24 cellular contexts compared by ENCODE assay signal in the genomic region with DNA sequence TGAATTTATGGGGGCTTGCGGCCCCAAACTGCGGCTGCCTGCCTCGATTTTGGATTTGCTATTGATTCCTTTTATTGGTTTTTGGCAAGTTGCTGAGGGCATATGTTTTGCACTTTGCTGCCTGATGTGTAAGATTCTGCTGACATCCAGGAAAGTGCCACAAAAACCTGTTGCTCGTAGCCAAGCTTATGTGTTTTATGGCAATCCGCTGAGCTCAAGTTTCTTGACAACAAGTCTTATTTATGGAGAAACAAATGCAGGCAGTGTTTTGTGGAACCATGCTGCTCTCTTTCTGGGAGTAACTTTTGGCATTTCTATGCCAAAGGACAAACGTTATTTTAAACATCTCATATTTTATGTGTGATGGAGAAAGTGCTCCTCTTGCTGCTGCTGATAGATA.
"Had no signal": no experiment of that assay in that cellular context is flagged by ENCODE, and none has a peak within 500 bp of the region (broad histone marks: within the 10 kb centered on the region; RNA-seq: fewer than 3 reads in every experiment).

No MANE protein-coding gene starts in this region.

- FAIRE-seq: bronchial epithelial cell had no signal

- H3K27ac Mint-ChIP-seq: activated B cell treated with CpG ODN at 0.5 μM for 24 hours; activated CD8-positive, alpha-beta memory T cell treated with anti-CD3 and anti-CD28 coated beads, Interleukin-2, amount 10 ng/mL, durations not matched to agents 7 days and 5 days; activated CD8-positive, alpha-beta T cell treated with anti-CD3 and anti-CD28 coated beads for 36 hours; activated naive CD8-positive, alpha-beta T cell; activated T-helper 2 cell treated with anti-CD3 and anti-CD28 coated beads, Interferon-gamma antibody, Interleukin-2, Interleukin-4, amounts not matched to agents 10 μg/mL and 5 μg/mL and 100 μg/mL, durations not matched to agents 14 hours and 24 hours and 36 hours; dendritic cell treated with granulocyte-macrophage colony-stimulating factor and Interleukin-4, amounts not matched to agents 40 ng/mL and 50 ng/mL, for 4 days; natural killer cell; progenitor cell of endocrine pancreas; T-helper 2 cell treated with Interferon-gamma antibody and Interleukin-4, amounts not matched to agents 5 μg/mL and 100 μg/mL, for 36 hours had no signal

- H3K4me3 ChIP-seq: esophagus muscularis mucosa, left ventricle myocardium inferior, lung, ovary, suprapubic skin, tibial artery, upper lobe of right lung had no signal

- H3K9me3 Mint-ChIP-seq: activated B cell treated with CpG ODN at 0.5 μM for 24 hours; activated CD8-positive, alpha-beta T cell treated with anti-CD3 and anti-CD28 coated beads for 36 hours; activated T-helper 2 cell treated with anti-CD3 and anti-CD28 coated beads, Interferon-gamma antibody, Interleukin-2, Interleukin-4, amounts not matched to agents 10 μg/mL and 5 μg/mL and 100 μg/mL, durations not matched to agents 14 hours and 24 hours and 36 hours; central memory CD8-positive, alpha-beta T cell; dendritic cell treated with granulocyte-macrophage colony-stimulating factor and Interleukin-4, amounts not matched to agents 40 ng/mL and 50 ng/mL, for 4 days; T-helper 2 cell treated with Interferon-gamma antibody and Interleukin-4, amounts not matched to agents 5 μg/mL and 100 μg/mL, for 36 hours had no signal

- DNase-seq: activated B cell treated with CpG ODN at 0.5 μM for 24 hours; activated CD4-positive, alpha-beta T cell treated with anti-CD3 and anti-CD28 coated beads, Interleukin-2, amount 50 U/mL, for 1 hour; activated CD8-positive, alpha-beta memory T cell treated with anti-CD3 and anti-CD28 coated beads, Interleukin-2, amount 10 ng/mL, durations not matched to agents 7 days and 5 days; activated CD8-positive, alpha-beta T cell treated with anti-CD3 and anti-CD28 coated beads for 36 hours; activated naive CD4-positive, alpha-beta T cell treated with Interleukin-2 at 50 U/mL for 16 hours; activated T-cell treated with anti-CD3 and anti-CD28 coated beads, Interleukin-2, amount 50 U/mL, for 48 hours; anterior cingulate cortex; left ventricle myocardium inferior; natural killer cell; ovary; stimulated activated CD4-positive, alpha-beta T cell treated with anti-CD3 and anti-CD28 coated beads, Interleukin-15, amount 100 ng/mL, for 24 hours; stimulated activated naive CD4-positive, alpha-beta T cell; tibial artery; upper lobe of right lung had no signal

- H3K4me1 Mint-ChIP-seq: activated B cell treated with CpG ODN at 0.5 μM for 24 hours; activated CD8-positive, alpha-beta memory T cell treated with anti-CD3 and anti-CD28 coated beads, Interleukin-2, amount 10 ng/mL, durations not matched to agents 7 days and 5 days; central memory CD8-positive, alpha-beta T cell; natural killer cell had no signal

- H3K27me3 ChIP-seq: esophagus muscularis mucosa, ovary, suprapubic skin, tibial artery, upper lobe of right lung had no signal

- H3K36me3 ChIP-seq: esophagus muscularis mucosa, left ventricle myocardium inferior, ovary, suprapubic skin, tibial artery, upper lobe of right lung had no signal

- H3K36me3 Mint-ChIP-seq: activated CD8-positive, alpha-beta memory T cell treated with anti-CD3 and anti-CD28 coated beads, Interleukin-2, amount 10 ng/mL, durations not matched to agents 7 days and 5 days; activated naive CD8-positive, alpha-beta T cell; natural killer cell had no signal

- ATAC-seq: activated CD8-positive, alpha-beta memory T cell treated with anti-CD3 and anti-CD28 coated beads, Interleukin-2, amount 10 ng/mL, durations not matched to agents 7 days and 5 days; activated CD8-positive, alpha-beta T cell treated with anti-CD3 and anti-CD28 coated beads for 36 hours; natural killer cell; upper lobe of right lung had no signal

- H3K4me3 Mint-ChIP-seq: activated B cell treated with CpG ODN at 0.5 μM for 24 hours; activated CD8-positive, alpha-beta memory T cell treated with anti-CD3 and anti-CD28 coated beads, Interleukin-2, amount 10 ng/mL, durations not matched to agents 7 days and 5 days; activated CD8-positive, alpha-beta T cell treated with anti-CD3 and anti-CD28 coated beads for 36 hours; activated naive CD8-positive, alpha-beta T cell; central memory CD8-positive, alpha-beta T cell; dendritic cell treated with granulocyte-macrophage colony-stimulating factor and Interleukin-4, amounts not matched to agents 40 ng/mL and 50 ng/mL, for 4 days; natural killer cell; T-helper 2 cell treated with Interferon-gamma antibody and Interleukin-4, amounts not matched to agents 5 μg/mL and 100 μg/mL, for 36 hours had no signal

- H3K27me3 Mint-ChIP-seq: central memory CD8-positive, alpha-beta T cell; dendritic cell treated with granulocyte-macrophage colony-stimulating factor and Interleukin-4, amounts not matched to agents 40 ng/mL and 50 ng/mL, for 4 days; progenitor cell of endocrine pancreas had no signal

- H3K9me3 ChIP-seq: esophagus muscularis mucosa, left ventricle myocardium inferior, ovary, suprapubic skin, tibial artery, upper lobe of right lung had no signal

- H3K27ac ChIP-seq: esophagus muscularis mucosa, left ventricle myocardium inferior, ovary, suprapubic skin, tibial artery, upper lobe of right lung had no signal

- H3K4me1 ChIP-seq: suprapubic skin, tibial artery, upper lobe of right lung had no signal
